ENCODE assay signal across 9 cellular contexts in genomic region chr14:50225067-50225973, GRCh38. TPM values are rescaled to one million over a fixed set of nuclear protein-coding genes. Genes with fewer than 3 reads are reported as not detected.
A peak's percentile ranks its signal among the peaks of the same experiment; 100 is the strongest.
DNase-seq lines count a peak whose midpoint lies in the region; ATAC-seq and TF ChIP-seq lines count a peak whose summit lies in the region.
"Had no signal": no experiment of that assay in that cellular context is flagged by ENCODE, and none has a peak within 500 bp of the region (broad histone marks: within the 10 kb centered on the region; RNA-seq: fewer than 3 reads in every experiment).

No MANE protein-coding gene starts in this region.

- H3K4me3 Mint-ChIP-seq in CD8-positive, alpha-beta memory T cell = peak overlapping the region in 2 of 7 donors; percentile 13 to 20

- H3K4me1 ChIP-seq in CD8-positive, alpha-beta memory T cell (ENCODE audit: insufficient read depth, low read length) = peaks cover 36% of the 10 kb centered on the region

- POLR2A ChIA-PET in CD8-positive, alpha-beta memory T cell (lab: Charles Lee) = no interaction called here

- H3K27me3 ChIP-seq in CD8-positive, alpha-beta memory T cell (ENCODE audit: insufficient read depth, low read length, poor library complexity, severe bottlenecking) = no peaks in the 10 kb centered on the region

- no peak for ATAC-seq in HG03097 (IDR thresholded peaks at IDR 0.05; ENCODE audit: low FRiP score, unreplicated experiment)
- no peak for ATAC-seq in HG02759 (IDR thresholded peaks at IDR 0.05; ENCODE audit: unreplicated experiment)

- H3K4me1 Mint-ChIP-seq in CD8-positive, alpha-beta memory T cell = peaks cover 54 to 90% (median 80%) of the 10 kb centered on the region in 3 donors

- peaks cover 4% of the 10 kb centered on the region for H3K36me3 ChIP-seq in CD8-positive, alpha-beta memory T cell (ENCODE audit: insufficient read depth, low read length)

- no peaks in the 10 kb centered on the region for H3K9me3 Mint-ChIP-seq in CD8-positive, alpha-beta memory T cell

- H3K27me3 Mint-ChIP-seq in CD8-positive, alpha-beta memory T cell = peaks cover 0 to 1% of the 10 kb centered on the region in 2 donors

- peak overlapping the region; percentile 7 to 93 (median 51) for H3K27ac Mint-ChIP-seq in CD8-positive, alpha-beta memory T cell

- TF ChIP-seq CTCF in fibroblast of villous mesenchyme (IDR thresholded peaks at IDR 0.05; ENCODE audit: insufficient read depth, low read depth, low read length) = no peak

- no peak overlapping the region for H3K27ac ChIP-seq in CD8-positive, alpha-beta memory T cell (ENCODE audit: low read depth, low read length)

- no peak for DNase-seq in CD8-positive, alpha-beta memory T cell
- DNase-seq in RPMI7951 (ENCODE audit: low read depth) = peak; percentile 74
- DNase-seq in fibroblast of villous mesenchyme (ENCODE audit: low read depth) = peak; percentile 76
- peak; percentile 12 for DNase-seq in pons (ENCODE audit: low spot score)
- no peak for DNase-seq in SW480 (ENCODE audit: low spot score)
- DNase-seq in putamen (ENCODE audit: low spot score) = no peak
- DNase-seq: NCI-H1105 had no signal

- peaks cover 0 to 17% (median 5%) of the 10 kb centered on the region in 3 donors for H3K36me3 Mint-ChIP-seq in CD8-positive, alpha-beta memory T cell

- H3K9me3 ChIP-seq in CD8-positive, alpha-beta memory T cell (ENCODE audit: low read length) = no peaks in the 10 kb centered on the region

- H3K4me3 ChIP-seq in CD8-positive, alpha-beta memory T cell (ENCODE audit: low read length) = no peak overlapping the region
- H3K4me3 ChIP-seq in fibroblast of villous mesenchyme (ENCODE audit: low read depth, low read length) = no peak overlapping the region

- CTCF ChIA-PET in CD8-positive, alpha-beta memory T cell (lab: Charles Lee) = no interaction called here

RNA-seq across cellular contexts. Expression of gene SOS2, which starts 6.1 kb away (rescaled TPM):
- 10 to 100 TPM; 18.4 to 20.2 TPM for total RNA-seq in CD8-positive, alpha-beta memory T cell
- polyA plus RNA-seq in CD8-positive, alpha-beta memory T cell = 16.5 TPM
- 19.3 and 21.6 TPM in 2 replicates for total RNA-seq in RPMI7951 (2014; rRNA removed; shearing (Covaris generic))
- total RNA-seq in fibroblast of villous mesenchyme = 24.5 and 27.2 TPM in 2 replicates

Comparison
In these comparisons a context has a peak if more than half of its experiments do, and no peak if none do; other contexts are left out.
1. DNase-seq: peak in RPMI7951 (single experiment), fibroblast of villous mesenchyme (single experiment) and pons (single experiment); none in CD8-positive, alpha-beta memory T cell (0 of 5), SW480 (single experiment) and putamen (single experiment).